21 cellular contexts compared by ENCODE assay signal in the genomic region with DNA sequence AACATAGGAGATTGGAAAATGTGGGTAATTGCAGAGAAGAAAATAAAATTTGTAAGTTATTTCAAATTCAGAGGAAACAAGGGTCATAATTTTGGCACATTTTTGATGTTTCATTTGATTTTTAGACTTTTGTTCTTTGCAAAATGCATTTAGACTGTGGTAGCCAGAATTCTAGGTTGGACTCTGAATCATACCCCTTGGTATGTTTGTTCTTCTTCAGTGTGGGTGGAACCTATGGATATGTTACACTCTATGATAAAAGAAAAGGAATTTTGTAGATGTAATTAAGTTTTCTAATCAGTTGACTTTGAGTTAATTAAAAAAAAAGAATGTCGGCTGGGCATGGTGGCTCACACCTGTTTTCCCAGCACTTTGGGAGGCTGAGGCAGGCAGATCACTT.
DNase-seq lines count a peak whose midpoint lies in the region; TF ChIP-seq lines count a peak whose summit lies in the region.
"Had no signal": no experiment of that assay in that cellular context is flagged by ENCODE, and none has a peak within 500 bp of the region (broad histone marks: within the 10 kb centered on the region; RNA-seq: fewer than 3 reads in every experiment).

No MANE protein-coding gene starts in this region.

- peak; percentile 30 for DNase-seq in HS-5 (ENCODE audit: low read depth)
- peak; percentile 24 for DNase-seq in RWPE1 (ENCODE audit: low spot score)
- DNase-seq in astrocyte of the spinal cord (ENCODE audit: low read depth, low spot score) = peak; percentile 44
- DNase-seq in iris pigment epithelial cell (ENCODE audit: low read depth) = peak; percentile 5
- no peak for DNase-seq in NCI-H524 treated with DMSO at 0.1 percent for 48 hours (lab: John Stamatoyannopoulos, UW)
- DNase-seq in caudate nucleus (lab: John Stamatoyannopoulos, UW) = no peak
- no peak for DNase-seq in DMS 273 treated with DMSO at 0.1 percent for 48 hours (lab: John Stamatoyannopoulos, UW)
- DNase-seq: CD4-positive, CD25-positive, alpha-beta regulatory T cell; H9; Kasumi-1; MM.1S; NCI-H1048; NCI-H1417; NCI-H1694 treated with DMSO at 0.1 percent for 48 hours; NCI-H2081; NCI-H2227 treated with DMSO at 0.1 percent for 48 hours; NCI-H69; SJCRH30 had no signal

- no peak for TF ChIP-seq CTCF in RWPE1 (conservative IDR thresholded peaks at IDR 0.05; ENCODE audit: low read depth)
- TF ChIP-seq CTCF in astrocyte of the spinal cord (IDR thresholded peaks at IDR 0.05; ENCODE audit: low read depth, low read length) = no peak

- CTCF ChIA-PET in RWPE1 (lab: Yijun Ruan, JAX) = no interaction called here

- H3K27ac ChIP-seq in RWPE1 = no peak overlapping the region; the same call in 1 of the 2 replicates
- H3K27ac ChIP-seq in caudate nucleus (ENCODE audit: low read depth, low read length) = no peak overlapping the region
- H3K27ac ChIP-seq: BLaER1, SJCRH30 had no signal

- H3K4me3 ChIP-seq in astrocyte of the spinal cord (ENCODE audit: low read depth, low read length) = no peak overlapping the region
- H3K4me3 ChIP-seq: BLaER1, GM23338, K562, SJCRH30 had no signal

- in situ Hi-C loops in astrocyte of the spinal cord (cut with HindIII; ENCODE audit: low sequenced_read_pairs) = no loop called here

- POLR2A ChIA-PET in RWPE1 (lab: Yijun Ruan, JAX; ENCODE audit: low non-redundant PET) = no interaction called here

Comparison
In these comparisons a context has a peak if more than half of its experiments do, and no peak if none do; other contexts are left out.
1. DNase-seq: peak in HS-5 (single experiment), RWPE1 (single experiment), astrocyte of the spinal cord (single experiment) and iris pigment epithelial cell (single experiment); none in NCI-H524 treated with DMSO at 0.1 percent for 48 hours (single experiment), caudate nucleus (0 of 61) and DMS 273 treated with DMSO at 0.1 percent for 48 hours (single experiment).